8 cellular contexts compared by ENCODE assay signal in the genomic region with DNA sequence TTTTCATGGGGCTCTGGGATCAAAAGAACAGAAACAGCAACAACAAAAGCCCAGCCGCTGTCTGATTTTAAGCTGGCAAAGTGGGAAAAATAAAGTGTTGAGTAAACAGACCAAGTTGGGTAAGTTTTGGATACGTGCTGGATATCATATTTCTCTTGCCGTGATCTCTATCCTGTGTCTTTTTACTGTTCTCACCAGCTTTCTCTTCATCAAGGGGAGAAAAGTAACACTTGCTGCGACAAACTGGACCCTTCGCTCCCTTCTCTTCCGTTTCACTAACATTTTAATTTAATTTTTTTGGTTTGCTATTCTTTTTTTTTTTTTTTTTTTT. TPM values are rescaled to one million over a fixed set of nuclear protein-coding genes. Genes with fewer than 3 reads are reported as not detected.
DNase-seq lines count a peak whose midpoint lies in the region; ATAC-seq and TF ChIP-seq lines count a peak whose summit lies in the region.

No MANE protein-coding gene starts in this region.

- ATAC-seq in esophagus mucosa (no peak), HG03196 (IDR thresholded peaks at IDR 0.05; ENCODE audit: unreplicated experiment) (no peak)

- H3K27ac ChIP-seq in KMS-11: no peak overlapping the region
- H3K27ac ChIP-seq in muscle layer of colon (ENCODE audit: low read depth, low read length): peak overlapping the region; percentile 60

- H3K4me3 ChIP-seq in AG04449 (ENCODE audit: low read depth, low read length): peak overlapping the region; percentile 65
- H3K4me3 ChIP-seq in KMS-11 (IDR thresholded peaks at IDR 0.05; ENCODE audit: insufficient read depth, low read depth, low read length): peak overlapping the region; percentile 38
- peak overlapping the region; percentile 80 for H3K4me3 ChIP-seq in choroid plexus epithelial cell (ENCODE audit: low read depth, low read length)
- H3K4me3 ChIP-seq in muscle layer of colon (ENCODE audit: low read depth in 1 of 2, low read length in 2 of 2): peak overlapping the region; percentile 60 to 82

- H3K79me2 ChIP-seq in KMS-11 (ENCODE audit: insufficient read depth, low read depth): no peaks in the 10 kb centered on the region

- H3K36me3 ChIP-seq in KMS-11 (ENCODE audit: insufficient read depth) (no peaks in the 10 kb centered on the region), muscle layer of colon (ENCODE audit: insufficient read depth, low read length) (no peaks in the 10 kb centered on the region)

- H3K27me3 ChIP-seq in KMS-11 (ENCODE audit: insufficient read depth, low read depth): no peaks in the 10 kb centered on the region
- no peaks in the 10 kb centered on the region for H3K27me3 ChIP-seq in muscle layer of colon (ENCODE audit: control insufficient read depth in 1 of 2, insufficient read depth in 2 of 2, low read length in 2 of 2)

- H3K9ac ChIP-seq in KMS-11 (no peak overlapping the region), muscle layer of colon (ENCODE audit: low read length) (peak overlapping the region; percentile 86)

- H3K9me3 ChIP-seq in muscle layer of colon (ENCODE audit: low read length): no peaks in the 10 kb centered on the region

- POLR2A ChIA-PET in AG04449 (lab: Yijun Ruan, JAX): interaction anchor here (0.6 to 1.4 kb wide), 9 partner anchors 10 to 159 kb away, joined by 3 to 8 read pairs (median 3); partner anchors contain the start of genes LNP1 and TOMM70

- H3K4me1 ChIP-seq in KMS-11 (ENCODE audit: low read depth, poor library complexity, severe bottlenecking) (peaks cover 9% of the 10 kb centered on the region), muscle layer of colon (ENCODE audit: insufficient read depth, low read length) (peaks cover 4% of the 10 kb centered on the region)

- TF ChIP-seq CTCF in AG04449 (IDR thresholded peaks at IDR 0.05; ENCODE audit: insufficient read depth, low read length, missing control alignments): no peak
- TF ChIP-seq CTCF in KMS-11 (conservative IDR thresholded peaks at IDR 0.05; ENCODE audit: low read depth, low read length): no peak
- TF ChIP-seq CTCF in choroid plexus epithelial cell (conservative IDR thresholded peaks at IDR 0.05; ENCODE audit: low read depth, low read length): no peak

- no peaks in the 10 kb centered on the region for H4K20me1 ChIP-seq in KMS-11 (ENCODE audit: insufficient read depth)

- DNase-seq in AG04449 (ENCODE audit: low read depth, low spot score) (no peak), choroid plexus epithelial cell (ENCODE audit: low read depth) (no peak), amygdala (lab: John Stamatoyannopoulos, UW) (no peak)
- no peak for DNase-seq in stimulated activated CD4-positive, alpha-beta T cell treated with anti-CD3 and anti-CD28 coated beads, Interleukin-2, amount 100 ng/mL, for 24 hours

- H2AFZ ChIP-seq in KMS-11 (ENCODE audit: low read depth): peak overlapping the region; percentile 62

- H3K4me2 ChIP-seq in KMS-11: peak overlapping the region; percentile 36; the same call in 1 of the 2 replicates

- CTCF ChIA-PET in AG04449 (lab: Yijun Ruan, JAX): interaction anchor here (0.7 to 1.2 kb wide), 5 partner anchors 11 to 97 kb away, joined by 3 to 8 read pairs (median 4); no protein-coding TSS in a partner anchor

RNA-seq across cellular contexts. Expression of gene TMEM45A, which starts 0.4 kb away (rescaled TPM):
- total RNA-seq in esophagus mucosa: 13.6 TPM
